In genomic region chr9:19124430-19124793, GRCh38 we compare ENCODE assay signal across 11 cellular contexts. TPM values are rescaled to one million over a fixed set of nuclear protein-coding genes. Genes with fewer than 3 reads are reported as not detected.
DNase-seq lines count a peak whose midpoint lies in the region; ATAC-seq and TF ChIP-seq lines count a peak whose summit lies in the region.
"Had no signal": no experiment of that assay in that cellular context is flagged by ENCODE, and none has a peak within 500 bp of the region (broad histone marks: within the 10 kb centered on the region; RNA-seq: fewer than 3 reads in every experiment).

No MANE protein-coding gene starts in this region.

- DNase-seq in GM23248 (no peak), esophagus squamous epithelium (lab: John Stamatoyannopoulos, UW) (no peak), progenitor cell of endocrine pancreas (ENCODE audit: low spot score, unreplicated experiment) (no peak), NCI-H774 (lab: John Stamatoyannopoulos, UW) (no peak)
- DNase-seq: DMS53, NCI-H2081 had no signal

- intact Hi-C loops in esophagus squamous epithelium (cut with DNase I) = no loop called here

- H3K4me3 ChIP-seq in GM23248 (peak overlapping the region; percentile 95), esophagus squamous epithelium (peak overlapping the region in 2 of 4 donors; percentile 18 to 78)

- H3K4me3 Mint-ChIP-seq in progenitor cell of endocrine pancreas (ENCODE audit: low read depth) = peak overlapping the region; percentile 92

- H3K79me2 ChIP-seq in GM23248 (ENCODE audit: insufficient read depth) = peaks cover 78% of the 10 kb centered on the region

- H3K4me2 ChIP-seq in GM23248 (ENCODE audit: unreplicated experiment) = peak overlapping the region; percentile 93

- ATAC-seq in HG02852 (IDR thresholded peaks at IDR 0.05; ENCODE audit: unreplicated experiment) (no peak), GM19452 (IDR thresholded peaks at IDR 0.05; ENCODE audit: unreplicated experiment) (no peak), HG02973 (IDR thresholded peaks at IDR 0.05; ENCODE audit: unreplicated experiment) (no peak)
- ATAC-seq: Panc1 had no signal

- no peaks in the 10 kb centered on the region for H4K20me1 ChIP-seq in GM23248 (ENCODE audit: insufficient read depth)

- peak overlapping the region; percentile 20; the same call in 1 of the 2 replicates for H3K9ac ChIP-seq in GM23248

- TF ChIP-seq CTCF in VCaP (conservative IDR thresholded peaks at IDR 0.05) = no peak
- TF ChIP-seq CTCF in esophagus squamous epithelium (IDR thresholded peaks at IDR 0.05) = no peak
- TF ChIP-seq CTCF in progenitor cell of endocrine pancreas (IDR thresholded peaks at IDR 0.05; ENCODE audit: unreplicated experiment) = no peak

- no peaks in the 10 kb centered on the region for H3K9me3 Mint-ChIP-seq in progenitor cell of endocrine pancreas (ENCODE audit: low read depth)

- H3K36me3 Mint-ChIP-seq in progenitor cell of endocrine pancreas (ENCODE audit: insufficient read depth) = peaks cover 31% of the 10 kb centered on the region

- H3K4me1 Mint-ChIP-seq in progenitor cell of endocrine pancreas (ENCODE audit: low read depth) = peaks cover 30% of the 10 kb centered on the region

- peak overlapping the region; percentile 17; the same call in 1 of the 2 replicates for H3K27ac ChIP-seq in GM23248
- H3K27ac ChIP-seq in VCaP = peak overlapping the region; percentile 71
- peak overlapping the region; percentile 48 to 78 (median 63) for H3K27ac ChIP-seq in esophagus squamous epithelium

- no peaks in the 10 kb centered on the region for H3K27me3 Mint-ChIP-seq in progenitor cell of endocrine pancreas

- no peak overlapping the region for H2AFZ ChIP-seq in GM23248

- H3K9me3 ChIP-seq in GM23248 (ENCODE audit: low read depth) (no peaks in the 10 kb centered on the region), esophagus squamous epithelium (no peaks in the 10 kb centered on the region)

- TF ChIP-seq POLR2A in esophagus squamous epithelium (IDR thresholded peaks at IDR 0.05) = no peak

- peaks cover 60% of the 10 kb centered on the region for H3F3A ChIP-seq in GM23248 (ENCODE audit: insufficient read depth)

- no peaks in the 10 kb centered on the region for H3K27me3 ChIP-seq in GM23248 (replicated peaks; ENCODE audit: insufficient read depth)
- no peaks in the 10 kb centered on the region for H3K27me3 ChIP-seq in esophagus squamous epithelium

- H3K9me2 ChIP-seq in GM23248 (ENCODE audit: insufficient read depth) = no peaks in the 10 kb centered on the region

- H3K36me3 ChIP-seq in GM23248 (ENCODE audit: low read depth) (peaks cover 41% of the 10 kb centered on the region), esophagus squamous epithelium (peaks cover 0 to 49% (median 26%) of the 10 kb centered on the region in 3 donors)

- H3K4me1 ChIP-seq in GM23248 (ENCODE audit: insufficient read depth) (peaks cover 37% of the 10 kb centered on the region), esophagus squamous epithelium (peaks cover 0 to 71% (median 28%) of the 10 kb centered on the region in 3 donors)

- peak overlapping the region; percentile 24 for H3K27ac Mint-ChIP-seq in progenitor cell of endocrine pancreas

- in situ Hi-C loops in GM23248 (cut with MboI) = no loop called here

RNA-seq across cellular contexts. Expression of gene PLIN2, which starts 2.9 kb away (rescaled TPM):
- 114 and 120 TPM in 2 replicates for total RNA-seq in GM23248 (2014; rRNA removed; shearing (Covaris generic))
- 136 and 141 TPM in 2 replicates for polyA plus RNA-seq in GM23248 (2016; fragmentation: Nextera tagmentation; extraction: Ambion mirVana)
- 10 to 100 TPM; 11.3 to 68.0 (median 31.9) TPM for total RNA-seq in esophagus squamous epithelium
- 98.1 and 99.5 TPM in 2 replicates for total RNA-seq in progenitor cell of endocrine pancreas

RNA-seq across cellular contexts. Expression of gene HAUS6, which starts 21.7 kb away (rescaled TPM):
- total RNA-seq in GM23248 (2014; rRNA removed; shearing (Covaris generic)) = 9.4 and 12.5 TPM in 2 replicates
- polyA plus RNA-seq in GM23248 (2016; fragmentation: Nextera tagmentation; extraction: Ambion mirVana) = 7.0 and 7.7 TPM in 2 replicates
- 1 to 10 TPM; 3.1 to 9.3 (median 9.0) TPM for total RNA-seq in esophagus squamous epithelium
- total RNA-seq in progenitor cell of endocrine pancreas = 17.4 and 17.6 TPM in 2 replicates

Comparison
In these comparisons a context has a peak if more than half of its experiments do, and no peak if none do; other contexts are left out.
1. H3K27ac ChIP-seq: peak in every context shown above with its lines; median percentile 71 in VCaP; 63 in esophagus squamous epithelium; 17 in GM23248.